In the genomic region with DNA sequence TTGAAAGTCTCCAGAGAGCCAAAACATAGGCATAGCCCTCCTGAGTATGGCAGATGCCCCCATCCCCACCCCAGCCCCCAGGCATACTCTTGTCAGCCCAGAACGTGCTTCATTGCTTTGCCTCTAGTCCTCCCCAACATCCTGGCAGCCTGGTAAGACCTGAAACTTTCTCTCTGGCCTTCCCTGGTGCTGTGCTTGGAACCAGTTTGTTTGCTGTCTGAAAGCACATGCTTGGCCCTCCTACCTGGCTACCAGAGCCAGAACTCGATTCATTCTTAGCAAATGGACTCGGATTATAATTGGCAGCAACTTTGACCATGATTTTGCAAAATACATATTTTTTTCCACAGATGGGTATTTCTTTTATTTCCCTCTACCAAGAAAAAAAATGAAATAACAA, we compare ENCODE assay signal across 35 cellular contexts.
A peak's percentile ranks its signal among the peaks of the same experiment; 100 is the strongest.
DNase-seq lines count a peak whose midpoint lies in the region; ATAC-seq and TF ChIP-seq lines count a peak whose summit lies in the region.
"Had no signal": no experiment of that assay in that cellular context is flagged by ENCODE, and none has a peak within 500 bp of the region (broad histone marks: within the 10 kb centered on the region; RNA-seq: fewer than 3 reads in every experiment).

No MANE protein-coding gene starts in this region.

- ATAC-seq in Right ventricle myocardium inferior (peak; percentile 63), left ventricle myocardium superior (peak; percentile 68), GM21515 (IDR thresholded peaks at IDR 0.05; ENCODE audit: unreplicated experiment) (no peak)
- ATAC-seq: A549; CD8-positive, alpha-beta T cell had no signal

- H3K9me3 ChIP-seq in right atrium auricular region, result no peaks in the 10 kb centered on the region
- H3K9me3 ChIP-seq in left ventricle myocardium inferior (replicated peaks), result peaks cover 5% of the 10 kb centered on the region
- peaks cover 29% of the 10 kb centered on the region for H3K9me3 ChIP-seq in endodermal cell (ENCODE audit: control insufficient read depth, low read length)
- peaks cover 0 to 4% of the 10 kb centered on the region in 2 donors for H3K9me3 ChIP-seq in neuronal stem cell (replicated peaks in 1 of 2; ENCODE audit: control insufficient read depth in 2 of 2, insufficient read depth in 1 of 2, low read depth in 1 of 2, low read length in 2 of 2)
- H3K9me3 ChIP-seq: A549, BE2C, Caco-2 had no signal

- no peak overlapping the region for H3K23ac ChIP-seq in neuronal stem cell (ENCODE audit: low read depth, low read length, poor library complexity)

- H3K27me3 ChIP-seq in right atrium auricular region (no peaks in the 10 kb centered on the region), left ventricle myocardium inferior (ENCODE audit: low read depth) (no peaks in the 10 kb centered on the region), endodermal cell (ENCODE audit: control insufficient read depth, insufficient read depth, low read length, poor library complexity, severe bottlenecking) (no peaks in the 10 kb centered on the region), neuronal stem cell (ENCODE audit: control insufficient read depth in 3 of 3, insufficient read depth in 3 of 3, low read depth in 1 of 3, low read length in 3 of 3) (no peaks in the 10 kb centered on the region)
- H3K27me3 ChIP-seq: BE2C; BLaER1; BLaER1 treated with 17β-estradiol and CSF1 and Interleukin-3, amounts not matched to agents 10 nM and 100 nM had no signal

- no peak overlapping the region for H4K8ac ChIP-seq in neuronal stem cell (ENCODE audit: low read depth, low read length)

- 91 to 93% methylated on average over 3 of the region's 3 CpGs for WGBS in endodermal cell (ENCODE audit: insufficient coverage in 1 of 2, insufficient read length in 1 of 2), 2 experiments
- WGBS in neuronal stem cell (ENCODE audit: extremely low coverage in 2 of 2, insufficient read length in 2 of 2, insufficient replicate concordance in 1 of 2), 2 donors, result no CpG with 5 or more reads among the region's 3 CpGs

- no peaks in the 10 kb centered on the region for H3K36me3 Mint-ChIP-seq in endodermal cell (ENCODE audit: low read depth)
- H3K36me3 Mint-ChIP-seq: CD14-positive monocyte; CD4-positive, alpha-beta memory T cell; CD4-positive, CD25-positive, alpha-beta regulatory T cell; CD8-positive, alpha-beta memory T cell; CD8-positive, alpha-beta T cell had no signal

- H2BK5ac ChIP-seq in neuronal stem cell (ENCODE audit: low read length), result no peak overlapping the region

- no peak overlapping the region for H2AFZ ChIP-seq in neuronal stem cell (ENCODE audit: low read length)

- H2BK15ac ChIP-seq in neuronal stem cell (ENCODE audit: low read length), result no peak overlapping the region

- no peak for DNase-seq in Right ventricle myocardium inferior (ENCODE audit: missing footprints)
- no peak for DNase-seq in right atrium auricular region (ENCODE audit: low spot score)
- no peak for DNase-seq in left ventricle myocardium superior
- DNase-seq in left ventricle myocardium inferior, result no peak
- DNase-seq in endodermal cell, result no peak
- no peak for DNase-seq in neuronal stem cell (ENCODE audit: low spot score)
- DNase-seq in SKM-1 treated with dmso at 0.1 percent for 144 hours (lab: John Stamatoyannopoulos, UW; ENCODE audit: unreplicated experiment), result no peak
- DNase-seq: 8988T; ACHN; AML-193; BE2C; C1 segment of cervical spinal cord; Caco-2; Calu3; CD4-positive, alpha-beta memory T cell; CD4-positive, alpha-beta T cell; CD4-positive, CD25-positive, alpha-beta regulatory T cell; CD8-positive, alpha-beta memory T cell; CD8-positive, alpha-beta T cell; COR-L47; DMS 273 treated with DMSO at 0.1 percent for 48 hours; DMS153; DMS53; DMS79; DMS79 treated with DMSO at 0.1 percent for 48 hours; DND-41; EL had no signal

- TF ChIP-seq CTCF in right atrium auricular region (IDR thresholded peaks at IDR 0.05) (no peak), left ventricle myocardium inferior (IDR thresholded peaks at IDR 0.05; ENCODE audit: borderline replicate concordance) (no peak), endodermal cell (conservative IDR thresholded peaks at IDR 0.05) (no peak)

- no peak overlapping the region for H2BK120ac ChIP-seq in neuronal stem cell (ENCODE audit: low read depth, low read length)

- H3K36me3 ChIP-seq in right atrium auricular region, result no peaks in the 10 kb centered on the region
- no peaks in the 10 kb centered on the region for H3K36me3 ChIP-seq in left ventricle myocardium inferior
- no peaks in the 10 kb centered on the region for H3K36me3 ChIP-seq in endodermal cell (ENCODE audit: control insufficient read depth, insufficient read depth, low read length)
- H3K36me3 ChIP-seq in neuronal stem cell (replicated peaks in 1 of 2; ENCODE audit: control insufficient read depth in 2 of 2, insufficient read depth in 2 of 2, low read length in 2 of 2), result no peaks in the 10 kb centered on the region
- H3K36me3 ChIP-seq: BE2C; BLaER1; BLaER1 treated with 17β-estradiol and CSF1 and Interleukin-3, amounts not matched to agents 10 nM and 100 nM had no signal

- H3K4ac ChIP-seq in neuronal stem cell (ENCODE audit: low read length), result no peak overlapping the region

- no peaks in the 10 kb centered on the region for H3K79me1 ChIP-seq in neuronal stem cell (ENCODE audit: low read depth, low read length)

- H2BK12ac ChIP-seq in neuronal stem cell (ENCODE audit: low read length), result no peak overlapping the region

- intact Hi-C loops in Right ventricle myocardium inferior (cut with DNase I), result no loop called here
- intact Hi-C loops in left ventricle myocardium superior (cut with micrococcal nuclease), result no loop called here
- intact Hi-C loops in left ventricle myocardium inferior (cut with micrococcal nuclease), result no loop called here

- H3K27me3 Mint-ChIP-seq in endodermal cell (ENCODE audit: insufficient read depth), result peaks cover 6% of the 10 kb centered on the region
- H3K27me3 Mint-ChIP-seq: CD4-positive, alpha-beta T cell; CD4-positive, CD25-positive, alpha-beta regulatory T cell had no signal

- H3K9me3 Mint-ChIP-seq in endodermal cell, result peaks cover 45% of the 10 kb centered on the region

- no peak overlapping the region for H3K4me3 ChIP-seq in right atrium auricular region
- H3K4me3 ChIP-seq in left ventricle myocardium inferior, result no peak overlapping the region
- peak overlapping the region; percentile 58 for H3K4me3 ChIP-seq in endodermal cell (ENCODE audit: low read length)
- no peak overlapping the region for H3K4me3 ChIP-seq in neuronal stem cell (ENCODE audit: low read length in 2 of 2)
- H3K4me3 ChIP-seq: A549; BLaER1; BLaER1 treated with 17β-estradiol and CSF1 and Interleukin-3, amounts not matched to agents 10 nM and 100 nM had no signal

- H3K18ac ChIP-seq in neuronal stem cell (ENCODE audit: low read length), result no peak overlapping the region

- H2AK5ac ChIP-seq in neuronal stem cell (ENCODE audit: low read depth, low read length), result no peak overlapping the region

- no peaks in the 10 kb centered on the region for H3K4me1 ChIP-seq in right atrium auricular region
- H3K4me1 ChIP-seq in left ventricle myocardium inferior, result peaks cover 9% of the 10 kb centered on the region
- no peaks in the 10 kb centered on the region for H3K4me1 ChIP-seq in endodermal cell (ENCODE audit: control insufficient read depth, insufficient read depth, low read length)
- H3K4me1 ChIP-seq in neuronal stem cell (ENCODE audit: control insufficient read depth in 2 of 2, insufficient read depth in 1 of 2, low read depth in 1 of 2, low read length in 2 of 2), result no peaks in the 10 kb centered on the region
- H3K4me1 ChIP-seq: A549, BE2C, BLaER1, Caco-2 had no signal

- no peak overlapping the region for H3K14ac ChIP-seq in neuronal stem cell (ENCODE audit: low read length)

- H3K9ac ChIP-seq in endodermal cell (ENCODE audit: extremely low read depth, low read length, poor library complexity, severe bottlenecking), result no peak overlapping the region
- H3K9ac ChIP-seq in neuronal stem cell (ENCODE audit: low read depth, low read length, poor library complexity), result peak overlapping the region; percentile 10
- H3K9ac ChIP-seq: BLaER1; BLaER1 treated with 17β-estradiol and CSF1 and Interleukin-3, amounts not matched to agents 10 nM and 100 nM had no signal

- no peak overlapping the region for H4K91ac ChIP-seq in neuronal stem cell (ENCODE audit: low read depth, low read length, poor library complexity)

- H3K4me3 Mint-ChIP-seq in endodermal cell, result no peak overlapping the region
- H3K4me3 Mint-ChIP-seq: B cell; CD14-positive monocyte; CD4-positive, alpha-beta memory T cell; CD4-positive, alpha-beta T cell; CD4-positive, CD25-positive, alpha-beta regulatory T cell; CD8-positive, alpha-beta memory T cell; CD8-positive, alpha-beta T cell had no signal

- no peak overlapping the region for H3K4me2 ChIP-seq in neuronal stem cell (ENCODE audit: insufficient read depth, low read length, poor library complexity, severe bottlenecking)
- H3K4me2 ChIP-seq: A549; BLaER1; BLaER1 treated with 17β-estradiol and CSF1 and Interleukin-3, amounts not matched to agents 10 nM and 100 nM had no signal

- H3K27ac Mint-ChIP-seq in endodermal cell, result no peak overlapping the region
- H3K27ac Mint-ChIP-seq: B cell; CD14-positive monocyte; CD4-positive, alpha-beta memory T cell; CD4-positive, alpha-beta T cell; CD4-positive, CD25-positive, alpha-beta regulatory T cell; CD8-positive, alpha-beta memory T cell; CD8-positive, alpha-beta T cell had no signal

- H3K4me1 Mint-ChIP-seq in endodermal cell, result peaks cover 5% of the 10 kb centered on the region
- H3K4me1 Mint-ChIP-seq: B cell; CD14-positive monocyte; CD4-positive, alpha-beta memory T cell; CD4-positive, CD25-positive, alpha-beta regulatory T cell; CD8-positive, alpha-beta memory T cell had no signal

- H3K27ac ChIP-seq in right atrium auricular region, result no peak overlapping the region
- no peak overlapping the region for H3K27ac ChIP-seq in left ventricle myocardium inferior (replicated peaks)
- H3K27ac ChIP-seq in endodermal cell (ENCODE audit: low read depth, low read length), result no peak overlapping the region
- no peak overlapping the region for H3K27ac ChIP-seq in neuronal stem cell (replicated peaks; ENCODE audit: low read length)
- H3K27ac ChIP-seq: 22Rv1; A549; BLaER1; BLaER1 treated with 17β-estradiol and CSF1 and Interleukin-3, amounts not matched to agents 10 nM and 100 nM; C4-2B had no signal
